Comparison of ENCODE assay signal across 8 cellular contexts in genomic region chr9:133346021-133346713, GRCh38. TPM values are rescaled to one million over a fixed set of nuclear protein-coding genes. Genes with fewer than 3 reads are reported as not detected.
A peak's percentile ranks its signal among the peaks of the same experiment; 100 is the strongest.
DNase-seq lines count a peak whose midpoint lies in the region; ATAC-seq and TF ChIP-seq lines count a peak whose summit lies in the region.

No MANE protein-coding gene starts in this region.

- H3K4me3 ChIP-seq in left ventricle myocardium inferior (peak overlapping the region; percentile 100), adrenal gland (peak overlapping the region in 1 of 4 donors; percentile 89), lung (peak overlapping the region; percentile 86), uterus (peak overlapping the region in 1 of 2 donors; percentile 93)

- H3K4me1 ChIP-seq in left ventricle myocardium inferior (peaks cover 45% of the 10 kb centered on the region), adrenal gland (replicated peaks in 1 of 2) (peaks cover 14 to 27% of the 10 kb centered on the region in 2 donors), lung (ENCODE audit: control insufficient read depth in 2 of 2, insufficient read depth in 2 of 2, low read length in 2 of 2) (peaks cover 0 to 12% of the 10 kb centered on the region in 2 donors), uterus (peaks cover 0 to 15% of the 10 kb centered on the region in 2 donors)

- H3K9me3 ChIP-seq in left ventricle myocardium inferior (replicated peaks) (no peaks in the 10 kb centered on the region), adrenal gland (replicated peaks in 1 of 3) (no peaks in the 10 kb centered on the region), lung (ENCODE audit: control insufficient read depth in 2 of 2, insufficient read depth in 1 of 2, low read length in 1 of 2) (no peaks in the 10 kb centered on the region), uterus (no peaks in the 10 kb centered on the region)

- TF ChIP-seq CTCF in left ventricle myocardium inferior (IDR thresholded peaks at IDR 0.05; ENCODE audit: borderline replicate concordance) = no peak
- no peak for TF ChIP-seq CTCF in adrenal gland (IDR thresholded peaks at IDR 0.05)
- TF ChIP-seq CTCF in lung (IDR thresholded peaks at IDR 0.05; ENCODE audit: control extremely low read depth, extremely low read depth) = no peak
- no peak for TF ChIP-seq CTCF in uterus (IDR thresholded peaks at IDR 0.05)

- no peaks in the 10 kb centered on the region for H3K27me3 ChIP-seq in left ventricle myocardium inferior (ENCODE audit: low read depth)
- H3K27me3 ChIP-seq in adrenal gland = no peaks in the 10 kb centered on the region
- H3K27me3 ChIP-seq in lung (ENCODE audit: control insufficient read depth, insufficient read depth) = no peaks in the 10 kb centered on the region
- H3K27me3 ChIP-seq in uterus = no peaks in the 10 kb centered on the region

- 59 to 75% (median 69%) methylated on average over 11 to 14 of the region's 14 CpGs for WGBS in adrenal gland, 4 donors
- WGBS in lung, 2 donors = 78 to 79% methylated on average over 14 of the region's 14 CpGs

- peaks cover 69% of the 10 kb centered on the region for H3K36me3 ChIP-seq in left ventricle myocardium inferior
- H3K36me3 ChIP-seq in adrenal gland (replicated peaks in 1 of 2) = peaks cover 0 to 66% of the 10 kb centered on the region in 2 donors
- peaks cover 12 to 63% of the 10 kb centered on the region in 2 donors for H3K36me3 ChIP-seq in lung (ENCODE audit: control insufficient read depth in 2 of 2, insufficient read depth in 2 of 2, low read length in 2 of 2)
- no peaks in the 10 kb centered on the region for H3K36me3 ChIP-seq in uterus

- intact Hi-C loops in left ventricle myocardium inferior (cut with micrococcal nuclease) = no loop called here
- intact Hi-C loops in Right ventricle myocardium superior (cut with DNase I) = no loop called here
- intact Hi-C loops in adrenal gland (cut with DNase I) = no loop called here
- intact Hi-C loops in uterus (cut with DNase I; ENCODE audit: low total_unique reads) = no loop called here

- ATAC-seq in Right ventricle myocardium superior (ENCODE audit: poor library complexity) (no peak), lung (ENCODE audit: insufficient read depth, low FRiP score) (no peak), HG02623 (IDR thresholded peaks at IDR 0.05; ENCODE audit: unreplicated experiment) (no peak)

- TF ChIP-seq POLR2A in adrenal gland (IDR thresholded peaks at IDR 0.05) (no peak), uterus (IDR thresholded peaks at IDR 0.05) (no peak)

- no peak for DNase-seq in left ventricle myocardium inferior
- DNase-seq in Right ventricle myocardium superior = no peak
- DNase-seq in adrenal gland = peak in 2 of 7 donors; percentile 19 to 39
- DNase-seq in lung (ENCODE audit: low spot score) = no peak
- DNase-seq in uterus = peak in 1 of 2 donors; percentile 49
- DNase-seq in NCI-H510A treated with DMSO at 0.1 percent for 48 hours (lab: John Stamatoyannopoulos, UW) = no peak
- no peak for DNase-seq in UCSD-AML1 (lab: John Stamatoyannopoulos, UW; ENCODE audit: unreplicated experiment)

- H3K27ac ChIP-seq in left ventricle myocardium inferior (replicated peaks) = peak overlapping the region; percentile 91
- H3K27ac ChIP-seq in adrenal gland = peak overlapping the region in 3 of 5 donors; percentile 12 to 95 (median 94)
- peak overlapping the region in 1 of 2 donors; percentile 8 for H3K27ac ChIP-seq in lung (ENCODE audit: low read depth in 1 of 2, low read length in 1 of 2)
- peak overlapping the region; percentile 76 to 91 for H3K27ac ChIP-seq in uterus

RNA-seq across cellular contexts. Expression of gene MED22, which starts 1.8 kb away (rescaled TPM):
- total RNA-seq in left ventricle myocardium inferior (18.4 TPM), Right ventricle myocardium superior (19.2 TPM), adrenal gland (10 to 100 TPM; 13.2 to 38.0 (median 34.5) TPM), lung (10 to 100 TPM; 19.3 to 32.0 TPM), uterus (10 to 100 TPM in 3 of 4 donors, 1 to 10 TPM in 1; 10.0 to 41.0 (median 30.9) TPM)
- polyA plus RNA-seq in adrenal gland (10 to 100 TPM; 11.4 to 21.3 (median 17.8) TPM), lung (10 to 100 TPM; 11.4 to 20.9 TPM)

RNA-seq across cellular contexts. Expression of gene RPL7A, which starts 1.9 kb away (rescaled TPM):
- total RNA-seq in left ventricle myocardium inferior (859 TPM), Right ventricle myocardium superior (834 TPM), adrenal gland (1,000 to 10,000 TPM; 1,947 to 3,128 (median 2,296) TPM), lung (1,000 to 10,000 TPM; 1,412 to 1,708 TPM), uterus (1,000 to 10,000 TPM; 1,745 to 3,005 (median 2,502) TPM)
- polyA plus RNA-seq in adrenal gland (1,000 to 10,000 TPM; 1,875 to 3,598 (median 2,830) TPM), lung (1,000 to 10,000 TPM; 2,527 to 3,573 TPM)

RNA-seq across cellular contexts. Expression of gene SURF1, which starts 10.1 kb away (rescaled TPM):
- total RNA-seq in left ventricle myocardium inferior (60.7 TPM), Right ventricle myocardium superior (55.4 TPM), adrenal gland (100 to 1,000 TPM in 1 of 8 donors, 10 to 100 TPM in 7; 53.0 to 111 (median 72.8) TPM), lung (10 to 100 TPM; 14.2 to 41.7 TPM), uterus (10 to 100 TPM; 13.0 to 34.7 (median 24.4) TPM)
- polyA plus RNA-seq in adrenal gland (10 to 100 TPM; 55.7 to 96.3 (median 79.9) TPM), lung (10 to 100 TPM; 73.9 to 75.3 TPM)

RNA-seq across cellular contexts. Expression of gene SURF6, which starts 10.2 kb away (rescaled TPM):
- total RNA-seq in left ventricle myocardium inferior (11.6 TPM), Right ventricle myocardium superior (11.1 TPM), adrenal gland (10 to 100 TPM in 7 of 8 donors, 1 to 10 TPM in 1; 6.2 to 30.2 (median 22.0) TPM), lung (10 to 100 TPM; 13.7 to 25.6 TPM), uterus (10 to 100 TPM in 3 of 4 donors, 1 to 10 TPM in 1; 2.9 to 19.3 (median 17.2) TPM)
- polyA plus RNA-seq in adrenal gland (10 to 100 TPM; 18.7 to 36.4 (median 23.4) TPM), lung (10 to 100 TPM; 23.0 to 24.5 TPM)

RNA-seq across cellular contexts. Expression of gene SURF2, which starts 10.2 kb away (rescaled TPM):
- total RNA-seq in left ventricle myocardium inferior (17.4 TPM), Right ventricle myocardium superior (14.0 TPM), adrenal gland (10 to 100 TPM; 13.4 to 29.2 (median 20.5) TPM), lung (10 to 100 TPM; 11.7 to 30.3 TPM), uterus (10 to 100 TPM in 1 of 4 donors, 1 to 10 TPM in 1, under 1 TPM in 1, not detected in 1; 0.51 to 15.3 (median 5.9) TPM)
- polyA plus RNA-seq in adrenal gland (10 to 100 TPM; 19.9 to 53.0 (median 41.4) TPM), lung (10 to 100 TPM; 24.1 to 50.1 TPM)
